Comparison of ENCODE assay signal across 8 cellular contexts in the genomic region with DNA sequence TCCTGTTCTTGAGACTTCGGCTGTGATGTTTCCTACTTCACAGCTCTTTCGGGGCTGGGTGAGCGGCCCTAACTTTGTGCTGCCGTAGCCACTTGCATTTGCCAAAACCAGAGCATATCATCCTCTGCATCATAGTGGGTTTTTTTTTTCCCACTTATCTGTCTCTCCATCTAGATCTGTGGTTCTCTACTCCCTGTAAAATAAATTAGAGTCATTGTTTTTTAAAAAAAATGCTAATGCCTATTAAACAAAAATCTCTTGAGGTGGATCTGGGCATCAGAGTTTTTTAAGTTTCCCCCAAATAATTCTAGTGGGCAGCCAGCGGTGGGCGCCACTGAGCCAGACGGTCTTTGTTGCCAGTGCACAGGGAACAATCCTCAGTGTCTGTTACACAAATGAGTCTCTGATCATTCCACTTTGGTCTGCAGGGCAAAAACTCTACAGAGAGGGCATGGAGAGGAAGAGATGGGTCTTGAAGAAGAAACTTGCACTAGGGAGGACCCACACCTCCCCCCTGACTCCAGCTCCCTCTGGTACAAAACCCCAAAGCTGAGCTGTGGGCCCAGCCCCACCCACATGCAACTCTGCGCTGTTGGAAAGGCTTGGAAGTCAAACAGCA.
DNase-seq lines count a peak whose midpoint lies in the region; ATAC-seq, FAIRE-seq and TF ChIP-seq lines count a peak whose summit lies in the region.

No MANE protein-coding gene starts in this region.

- no peaks in the 10 kb centered on the region for H3K36me3 ChIP-seq in SK-N-SH (replicated peaks in 1 of 2; ENCODE audit: control insufficient read depth in 1 of 2, insufficient read depth in 2 of 2, low read length in 1 of 2)
- no peaks in the 10 kb centered on the region for H3K36me3 ChIP-seq in endodermal cell (ENCODE audit: control insufficient read depth, insufficient read depth, low read length)
- no peaks in the 10 kb centered on the region for H3K36me3 ChIP-seq in pancreas

- H3K27me3 Mint-ChIP-seq in T-helper 1 cell treated with Interleukin-12 subunit alpha and Interleukin-12 subunit beta and Interleukin-4 antibody, amounts not matched to agents 30 μg/mL and 1 μg/mL, for 36 hours (ENCODE audit: low read depth) = no peaks in the 10 kb centered on the region
- H3K27me3 Mint-ChIP-seq in endodermal cell (ENCODE audit: insufficient read depth) = no peaks in the 10 kb centered on the region
- H3K27me3 Mint-ChIP-seq in stimulated activated naive CD8-positive, alpha-beta T cell treated with anti-CD3 and anti-CD28 coated beads, Interleukin-15, amount 100 ng/mL, for 72 hours = no peaks in the 10 kb centered on the region

- H3K36me3 Mint-ChIP-seq in T-helper 1 cell treated with Interleukin-12 subunit alpha and Interleukin-12 subunit beta and Interleukin-4 antibody, amounts not matched to agents 30 μg/mL and 1 μg/mL, for 36 hours (ENCODE audit: low read depth) = peaks cover 20% of the 10 kb centered on the region
- peaks cover 19% of the 10 kb centered on the region for H3K36me3 Mint-ChIP-seq in endodermal cell (ENCODE audit: low read depth)

- H3K27ac Mint-ChIP-seq in T-helper 1 cell treated with Interleukin-12 subunit alpha and Interleukin-12 subunit beta and Interleukin-4 antibody, amounts not matched to agents 30 μg/mL and 1 μg/mL, for 36 hours = peak overlapping the region; percentile 83
- peak overlapping the region; percentile 31 for H3K27ac Mint-ChIP-seq in endodermal cell
- H3K27ac Mint-ChIP-seq in stimulated activated naive CD8-positive, alpha-beta T cell treated with anti-CD3 and anti-CD28 coated beads, Interleukin-15, amount 100 ng/mL, for 72 hours = peak overlapping the region; percentile 90 to 97

- H3K27ac ChIP-seq in SK-N-SH (ENCODE audit: low read depth in 2 of 2, low read length in 1 of 2) (no peak overlapping the region), endodermal cell (ENCODE audit: low read depth, low read length) (no peak overlapping the region), pancreas (no peak overlapping the region)

- no peaks in the 10 kb centered on the region for H3K9me2 ChIP-seq in SK-N-SH

- DNase-seq in SK-N-SH = no peak
- DNase-seq in endodermal cell = peak; percentile 73
- peak; percentile 40 to 63 for DNase-seq in stimulated activated naive CD8-positive, alpha-beta T cell treated with anti-CD3 and anti-CD28 coated beads, Interleukin-15, amount 100 ng/mL, for 72 hours
- no peak for DNase-seq in hepatic stellate cell (ENCODE audit: low spot score)
- no peak for DNase-seq in pancreas
- no peak for DNase-seq in cortex of kidney (lab: John Stamatoyannopoulos, UW)

- peaks cover 16 to 24% of the 10 kb centered on the region in 2 experiments; a peak in 3 of 4 replicates for H3K4me1 ChIP-seq in SK-N-SH (ENCODE audit: control insufficient read depth in 1 of 2, insufficient read depth in 2 of 2, low read depth in 1 of 2, low read length in 1 of 2)
- H3K4me1 ChIP-seq in endodermal cell (ENCODE audit: control insufficient read depth, insufficient read depth, low read length) = peaks cover 4% of the 10 kb centered on the region
- H3K4me1 ChIP-seq in pancreas = no peaks in the 10 kb centered on the region

- POLR2A ChIA-PET in SK-N-SH (lab: Yijun Ruan, JAX) = no interaction called here

- TF ChIP-seq EP300 in SK-N-SH (IDR thresholded peaks at IDR 0.05; ENCODE audit: borderline replicate concordance in 1 of 2, low read depth in 1 of 2, low read length in 1 of 2) = no peak

- TF ChIP-seq RAD21 in SK-N-SH (IDR thresholded peaks at IDR 0.05; ENCODE audit: low read length) = peak; percentile 21; the same call in 1 of the 2 replicates

- WGBS in SK-N-SH (ENCODE audit: low lambda C conversion rate) = 80% methylated on average over 8 of the region's 8 CpGs
- WGBS in endodermal cell (ENCODE audit: insufficient coverage in 1 of 2, insufficient read length in 1 of 2), 2 experiments = 75 to 79% methylated on average over 6 to 8 of the region's 8 CpGs
- 76 to 83% methylated on average over 8 of the region's 8 CpGs for WGBS in pancreas, 2 donors

- no peaks in the 10 kb centered on the region for H3K9me3 ChIP-seq in SK-N-SH
- H3K9me3 ChIP-seq in endodermal cell (ENCODE audit: control insufficient read depth, low read length) = no peaks in the 10 kb centered on the region
- no peaks in the 10 kb centered on the region for H3K9me3 ChIP-seq in pancreas

- FAIRE-seq in pancreas (lab: Jason Lieb, UNC) = no peak

- peaks cover 75% of the 10 kb centered on the region for H3K4me1 Mint-ChIP-seq in T-helper 1 cell treated with Interleukin-12 subunit alpha and Interleukin-12 subunit beta and Interleukin-4 antibody, amounts not matched to agents 30 μg/mL and 1 μg/mL, for 36 hours (ENCODE audit: low read depth)
- H3K4me1 Mint-ChIP-seq in endodermal cell = peaks cover 38% of the 10 kb centered on the region
- peaks cover 70% of the 10 kb centered on the region for H3K4me1 Mint-ChIP-seq in stimulated activated naive CD8-positive, alpha-beta T cell treated with anti-CD3 and anti-CD28 coated beads, Interleukin-15, amount 100 ng/mL, for 72 hours

- ATAC-seq in SK-N-SH treated with all-trans-retinoic acid at 6 μM for 48 hours = no peak
- ATAC-seq in stimulated activated naive CD8-positive, alpha-beta T cell treated with anti-CD3 and anti-CD28 coated beads, Interleukin-15, amount 100 ng/mL, for 72 hours = no peak
- no peak for ATAC-seq in pancreas

- H3K4me3 ChIP-seq in SK-N-SH (ENCODE audit: low read depth in 2 of 2, low read length in 1 of 2) (no peak overlapping the region), endodermal cell (ENCODE audit: low read length) (no peak overlapping the region), pancreas (no peak overlapping the region)

- no peak overlapping the region for H2AFZ ChIP-seq in SK-N-SH (ENCODE audit: low read depth)

- CTCF ChIA-PET in SK-N-SH (lab: Yijun Ruan, JAX) = interaction anchor here (0.8 to 1.0 kb wide), 3 partner anchors 10 to 427 kb away, joined by 3 to 5 read pairs (median 3); no protein-coding TSS in a partner anchor

- intact Hi-C loops in pancreas (cut with DNase I) = no loop called here

- H3K4me3 Mint-ChIP-seq in T-helper 1 cell treated with Interleukin-12 subunit alpha and Interleukin-12 subunit beta and Interleukin-4 antibody, amounts not matched to agents 30 μg/mL and 1 μg/mL, for 36 hours = peak overlapping the region; percentile 76
- no peak overlapping the region for H3K4me3 Mint-ChIP-seq in endodermal cell
- peak overlapping the region; percentile 31 to 83 for H3K4me3 Mint-ChIP-seq in stimulated activated naive CD8-positive, alpha-beta T cell treated with anti-CD3 and anti-CD28 coated beads, Interleukin-15, amount 100 ng/mL, for 72 hours

- no peaks in the 10 kb centered on the region for H3K79me2 ChIP-seq in SK-N-SH (ENCODE audit: insufficient read depth)

- peak; percentile 51 for TF ChIP-seq CTCF in SK-N-SH (IDR thresholded peaks at IDR 0.05)
- TF ChIP-seq CTCF in endodermal cell (conservative IDR thresholded peaks at IDR 0.05) = peak; percentile 86
- TF ChIP-seq CTCF in pancreas (IDR thresholded peaks at IDR 0.05) = no peak

- no peaks in the 10 kb centered on the region for H3F3A ChIP-seq in SK-N-SH (replicated peaks; ENCODE audit: insufficient read depth)

- H3K9ac ChIP-seq in SK-N-SH = no peak overlapping the region
- no peak overlapping the region for H3K9ac ChIP-seq in endodermal cell (ENCODE audit: extremely low read depth, low read length, poor library complexity, severe bottlenecking)

- no peaks in the 10 kb centered on the region for H3K27me3 ChIP-seq in SK-N-SH (ENCODE audit: insufficient read depth)
- H3K27me3 ChIP-seq in endodermal cell (ENCODE audit: control insufficient read depth, insufficient read depth, low read length, poor library complexity, severe bottlenecking) = no peaks in the 10 kb centered on the region
- no peaks in the 10 kb centered on the region for H3K27me3 ChIP-seq in pancreas

- no peaks in the 10 kb centered on the region for H4K20me1 ChIP-seq in SK-N-SH (ENCODE audit: insufficient read depth)

- peaks cover 3% of the 10 kb centered on the region for H3K9me3 Mint-ChIP-seq in T-helper 1 cell treated with Interleukin-12 subunit alpha and Interleukin-12 subunit beta and Interleukin-4 antibody, amounts not matched to agents 30 μg/mL and 1 μg/mL, for 36 hours
- peaks cover 2% of the 10 kb centered on the region for H3K9me3 Mint-ChIP-seq in endodermal cell
- peaks cover 0 to 15% of the 10 kb centered on the region in 2 donors for H3K9me3 Mint-ChIP-seq in stimulated activated naive CD8-positive, alpha-beta T cell treated with anti-CD3 and anti-CD28 coated beads, Interleukin-15, amount 100 ng/mL, for 72 hours

- no peak overlapping the region for H3K4me2 ChIP-seq in SK-N-SH

TF ChIP-seq in SK-N-SH, 30 proteins besides CTCF, POLR2A, EP300 and RAD21:
- no peak for TF ChIP-seq RCOR1 (IDR thresholded peaks at IDR 0.05; ENCODE audit: low read length)
- no peak for TF ChIP-seq MEF2A (IDR thresholded peaks at IDR 0.05; ENCODE audit: borderline replicate concordance, low read depth)
- TF ChIP-seq GABPA (IDR thresholded peaks at IDR 0.05; ENCODE audit: low read depth) = no peak
- TF ChIP-seq FOXM1 (IDR thresholded peaks at IDR 0.05; ENCODE audit: low read depth) = no peak

TF ChIP-seq in SK-N-SH treated with all-trans-retinoic acid at 6 μM for 48 hours, 23 proteins besides CTCF, POLR2A, EP300 and RAD21:
- TF ChIP-seq PPARA (CRISPR knock-in tag; IDR thresholded peaks at IDR 0.05; ENCODE audit: borderline replicate concordance) = no peak
- no peak for TF ChIP-seq ISL1 (CRISPR knock-in tag; IDR thresholded peaks at IDR 0.05)
- no peak for TF ChIP-seq TCF4 (CRISPR knock-in tag; IDR thresholded peaks at IDR 0.05; ENCODE audit: borderline replicate concordance)
TF ChIP-seq in SK-N-SH treated with all-trans-retinoic acid at 6 μM for 48 hours: peak in this region for 0.

Comparison
In these comparisons a context has a peak if more than half of its experiments do, and no peak if none do; other contexts are left out.
1. DNase-seq: peak in endodermal cell (single experiment) and stimulated activated naive CD8-positive, alpha-beta T cell treated with anti-CD3 and anti-CD28 coated beads, Interleukin-15, amount 100 ng/mL, for 72 hours (2 of 2); none in SK-N-SH (single experiment), hepatic stellate cell (single experiment), pancreas (0 of 6) and cortex of kidney (single experiment).
2. CTCF ChIP-seq: peak in SK-N-SH (single experiment) and endodermal cell (single experiment); none in pancreas (0 of 4).
3. H3K27ac Mint-ChIP-seq: peak in every context shown above with its lines; median percentile 94 in stimulated activated naive CD8-positive, alpha-beta T cell treated with anti-CD3 and anti-CD28 coated beads, Interleukin-15, amount 100 ng/mL, for 72 hours; 83 in T-helper 1 cell treated with Interleukin-12 subunit alpha and Interleukin-12 subunit beta and Interleukin-4 antibody, amounts not matched to agents 30 μg/mL and 1 μg/mL, for 36 hours; 31 in endodermal cell.